8 cellular contexts compared by ENCODE assay signal in genomic region chr9:128421474-128422010, GRCh38. TPM values are rescaled to one million over a fixed set of nuclear protein-coding genes. Genes with fewer than 3 reads are reported as not detected.
DNase-seq lines count a peak whose midpoint lies in the region; TF ChIP-seq lines count a peak whose summit lies in the region.

No MANE protein-coding gene starts in this region.

- no peaks in the 10 kb centered on the region for H3K9me3 ChIP-seq in thyroid gland

- no peaks in the 10 kb centered on the region for H3K36me3 ChIP-seq in thyroid gland

- no peak for TF ChIP-seq POLR2A in thyroid gland (IDR thresholded peaks at IDR 0.05)

- H3K27ac ChIP-seq in angular gyrus (ENCODE audit: low read depth, low read length) (peak overlapping the region; percentile 50), thyroid gland (peak overlapping the region in 2 of 3 donors; percentile 8 to 84)

- 58 to 67% methylated on average over 3 of the region's 11 CpGs for WGBS in thyroid gland, 2 donors

- peak; percentile 9 to 14 for DNase-seq in NOMO-1 (lab: John Stamatoyannopoulos, UW; ENCODE audit: unreplicated experiment in 2 of 2)
- no peak for DNase-seq in NOMO-1 treated with dmso at 0.1 percent for 144 hours (lab: John Stamatoyannopoulos, UW; ENCODE audit: unreplicated experiment)
- peak; percentile 31 for DNase-seq in iris pigment epithelial cell (ENCODE audit: low read depth)
- no peak for DNase-seq in thyroid gland
- DNase-seq in NCI-H187 (lab: John Stamatoyannopoulos, UW): no peak
- no peak for DNase-seq in NCI-H2029 (lab: John Stamatoyannopoulos, UW)
- no peak for DNase-seq in mesenteric fat pad (ENCODE audit: low spot score)

- intact Hi-C loops in thyroid gland (cut with DNase I): no loop called here

- H3K27me3 ChIP-seq in thyroid gland: no peaks in the 10 kb centered on the region

- H3K4me1 ChIP-seq in thyroid gland: peaks cover 13 to 19% of the 10 kb centered on the region in 2 donors

- H3K4me3 ChIP-seq in thyroid gland (replicated peaks in 1 of 3): peak overlapping the region in 1 of 3 donors; percentile 78

- TF ChIP-seq CTCF in thyroid gland (IDR thresholded peaks at IDR 0.05): no peak

RNA-seq across cellular contexts. Expression of gene CERCAM, which starts 0.9 kb away (rescaled TPM):
- total RNA-seq in thyroid gland (10 to 100 TPM; 22.3 to 35.4 (median 27.2) TPM), mesenteric fat pad (46.0 TPM)

RNA-seq across cellular contexts. Expression of gene ODF2, which starts 34.3 kb away (rescaled TPM):
- total RNA-seq in thyroid gland: 10 to 100 TPM; 21.9 to 25.5 (median 22.4) TPM
- 18.6 TPM for total RNA-seq in mesenteric fat pad

RNA-seq across cellular contexts. Expression of gene URM1, which starts 50.4 kb away (rescaled TPM):
- total RNA-seq in thyroid gland: 10 to 100 TPM; 24.3 to 39.4 (median 31.2) TPM
- 55.7 TPM for total RNA-seq in mesenteric fat pad

Comparison
In these comparisons a context has a peak if more than half of its experiments do, and no peak if none do; other contexts are left out.
1. DNase-seq: peak in NOMO-1 (2 of 2) and iris pigment epithelial cell (single experiment); none in NOMO-1 treated with dmso at 0.1 percent for 144 hours (single experiment), thyroid gland (0 of 2), NCI-H187 (0 of 2), NCI-H2029 (single experiment) and mesenteric fat pad (single experiment).